In the genomic region with DNA sequence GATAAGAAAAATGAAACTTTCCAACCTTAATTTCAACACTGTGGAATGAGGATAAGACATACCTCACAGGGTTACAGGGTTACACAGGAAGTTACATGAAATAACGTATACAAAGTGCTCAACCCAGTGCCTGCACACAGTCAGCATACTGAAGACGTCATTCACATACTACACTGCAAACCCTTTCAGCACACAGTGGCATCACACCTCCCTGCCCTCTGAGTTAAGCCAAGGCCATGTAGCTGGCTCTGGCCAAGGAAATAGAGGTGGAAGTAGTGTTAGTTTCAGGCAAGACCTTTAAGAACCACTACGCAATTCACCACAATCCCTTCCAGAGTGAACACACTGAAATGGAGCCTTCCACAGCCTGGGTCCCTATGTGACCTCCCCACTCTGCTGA, we compare ENCODE assay signal across 21 cellular contexts. TPM values are rescaled to one million over a fixed set of nuclear protein-coding genes. Genes with fewer than 3 reads are reported as not detected.
A peak's percentile ranks its signal among the peaks of the same experiment; 100 is the strongest.
DNase-seq lines count a peak whose midpoint lies in the region; ATAC-seq and TF ChIP-seq lines count a peak whose summit lies in the region.
"Had no signal": no experiment of that assay in that cellular context is flagged by ENCODE, and none has a peak within 500 bp of the region (broad histone marks: within the 10 kb centered on the region; RNA-seq: fewer than 3 reads in every experiment).

No MANE protein-coding gene starts in this region.

- no peak overlapping the region for H3K4me3 Mint-ChIP-seq in activated naive CD8-positive, alpha-beta T cell treated with anti-CD3 and anti-CD28 coated beads for 36 hours
- H3K4me3 Mint-ChIP-seq in mesothelial cell of epicardium, result no peak overlapping the region
- H3K4me3 Mint-ChIP-seq: T-helper 1 cell treated with Interleukin-12 subunit alpha and Interleukin-12 subunit beta and Interleukin-4 antibody, amounts not matched to agents 30 μg/mL and 1 μg/mL, for 36 hours had no signal

- H3K79me2 ChIP-seq in KMS-11 (ENCODE audit: insufficient read depth, low read depth), result peaks cover 26% of the 10 kb centered on the region; the same call in 1 of the 2 replicates

- no peaks in the 10 kb centered on the region for H3K9me3 Mint-ChIP-seq in activated naive CD8-positive, alpha-beta T cell treated with anti-CD3 and anti-CD28 coated beads for 36 hours
- no peaks in the 10 kb centered on the region for H3K9me3 Mint-ChIP-seq in mesothelial cell of epicardium
- H3K9me3 Mint-ChIP-seq: T-helper 1 cell treated with Interleukin-12 subunit alpha and Interleukin-12 subunit beta and Interleukin-4 antibody, amounts not matched to agents 30 μg/mL and 1 μg/mL, for 36 hours had no signal

- peaks cover 25% of the 10 kb centered on the region for H3K36me3 Mint-ChIP-seq in activated naive CD8-positive, alpha-beta T cell treated with anti-CD3 and anti-CD28 coated beads for 36 hours
- peaks cover 39% of the 10 kb centered on the region for H3K36me3 Mint-ChIP-seq in mesothelial cell of epicardium

- 76 to 85% methylated on average over 3 of the region's 3 CpGs for WGBS in body of pancreas, 2 donors

- H2AFZ ChIP-seq in KMS-11 (ENCODE audit: low read depth), result no peak overlapping the region
- H2AFZ ChIP-seq: parathyroid adenoma had no signal

- no peaks in the 10 kb centered on the region for H3K9me3 ChIP-seq in body of pancreas

- H3K9ac ChIP-seq in KMS-11, result no peak overlapping the region
- H3K9ac ChIP-seq: parathyroid adenoma had no signal

- no peaks in the 10 kb centered on the region for H3K27me3 Mint-ChIP-seq in activated naive CD8-positive, alpha-beta T cell treated with anti-CD3 and anti-CD28 coated beads for 36 hours
- H3K27me3 Mint-ChIP-seq in mesothelial cell of epicardium (ENCODE audit: low read depth), result no peaks in the 10 kb centered on the region

- no peak for ATAC-seq in body of pancreas
- ATAC-seq: GM12878 had no signal

- TF ChIP-seq POLR2A in body of pancreas (IDR thresholded peaks at IDR 0.05), result no peak

- H3K4me3 ChIP-seq in KMS-11 (IDR thresholded peaks at IDR 0.05; ENCODE audit: insufficient read depth, low read depth, low read length), result no peak overlapping the region
- no peak overlapping the region for H3K4me3 ChIP-seq in body of pancreas
- H3K4me3 ChIP-seq: GM12878 had no signal

- H3K27ac ChIP-seq in KMS-11 (peak overlapping the region; percentile 94; the same call in 1 of the 2 replicates), body of pancreas (peak overlapping the region in 1 of 4 donors; percentile 33)
- H3K27ac ChIP-seq: parathyroid adenoma had no signal

- H3K27ac Mint-ChIP-seq in activated naive CD8-positive, alpha-beta T cell treated with anti-CD3 and anti-CD28 coated beads for 36 hours, result peak overlapping the region; percentile 34
- H3K27ac Mint-ChIP-seq in mesothelial cell of epicardium, result peak overlapping the region; percentile 54

- H3K36me3 ChIP-seq in KMS-11 (ENCODE audit: insufficient read depth) (peaks cover 4% of the 10 kb centered on the region; the same call in 1 of the 2 replicates), body of pancreas (replicated peaks in 1 of 2; ENCODE audit: insufficient read depth in 1 of 2, low read depth in 2 of 2) (peaks cover 0 to 40% of the 10 kb centered on the region in 2 donors)

- no peaks in the 10 kb centered on the region for H4K20me1 ChIP-seq in KMS-11 (ENCODE audit: insufficient read depth)

- TF ChIP-seq CTCF in KMS-11 (conservative IDR thresholded peaks at IDR 0.05; ENCODE audit: low read depth, low read length) (no peak), mesothelial cell of epicardium (IDR thresholded peaks at IDR 0.05; ENCODE audit: unreplicated experiment) (no peak), body of pancreas (IDR thresholded peaks at IDR 0.05) (no peak)

- intact Hi-C loops in posterior vena cava (cut with DNase I), result no loop called here
- intact Hi-C loops in body of pancreas (cut with DNase I), result no loop called here

- H3K4me1 Mint-ChIP-seq in activated naive CD8-positive, alpha-beta T cell treated with anti-CD3 and anti-CD28 coated beads for 36 hours, result peaks cover 28% of the 10 kb centered on the region
- H3K4me1 Mint-ChIP-seq in mesothelial cell of epicardium, result peaks cover 6% of the 10 kb centered on the region

- DNase-seq in CD1c-positive myeloid dendritic cell (ENCODE audit: extremely low spot score), result peak; percentile 34
- DNase-seq in activated naive CD8-positive, alpha-beta T cell treated with anti-CD3 and anti-CD28 coated beads for 36 hours, result no peak
- no peak for DNase-seq in mesothelial cell of epicardium (ENCODE audit: low spot score in 2 of 2, unreplicated experiment in 2 of 2)
- DNase-seq in activated effector memory CD4-positive, alpha-beta T cell treated with anti-CD3 and anti-CD28 coated beads, Interleukin-2, amount 50 U/mL, for 16 hours, result no peak
- no peak for DNase-seq in NCI-H2081 treated with DMSO at 0.1 percent for 48 hours (lab: John Stamatoyannopoulos, UW)
- no peak for DNase-seq in posterior vena cava (ENCODE audit: low spot score)
- no peak for DNase-seq in body of pancreas
- DNase-seq: activated naive CD4-positive, alpha-beta T cell; cerebellar nuclear complex; EL; HCEC 1CT; islet precursor cell; NCI-H1930; NCI-H774 had no signal

- peak overlapping the region; percentile 96; the same call in 1 of the 2 replicates for H3K4me2 ChIP-seq in KMS-11

- H3K4me1 ChIP-seq in KMS-11 (ENCODE audit: low read depth, poor library complexity, severe bottlenecking), result peaks cover 100% of the 10 kb centered on the region
- H3K4me1 ChIP-seq in body of pancreas, result no peaks in the 10 kb centered on the region
- H3K4me1 ChIP-seq: parathyroid adenoma had no signal

- H3K27me3 ChIP-seq in KMS-11 (ENCODE audit: insufficient read depth, low read depth) (no peaks in the 10 kb centered on the region), body of pancreas (no peaks in the 10 kb centered on the region)

RNA-seq across cellular contexts. Expression of gene GSG1L, which starts 46.6 kb away (rescaled TPM):
- total RNA-seq in activated naive CD8-positive, alpha-beta T cell treated with anti-CD3 and anti-CD28 coated beads for 36 hours, result not detected
- total RNA-seq in mesothelial cell of epicardium (1.6 to 1.7 TPM (median 1.7 TPM) in 3 replicates), posterior vena cava (not detected), body of pancreas (not detected)
- total RNA-seq: endothelial cell of umbilical vein, glomerular endothelial cell, GM12878, LHCN-M2 had no signal
